Comparison of ENCODE assay signal across 15 cellular contexts in the genomic region with DNA sequence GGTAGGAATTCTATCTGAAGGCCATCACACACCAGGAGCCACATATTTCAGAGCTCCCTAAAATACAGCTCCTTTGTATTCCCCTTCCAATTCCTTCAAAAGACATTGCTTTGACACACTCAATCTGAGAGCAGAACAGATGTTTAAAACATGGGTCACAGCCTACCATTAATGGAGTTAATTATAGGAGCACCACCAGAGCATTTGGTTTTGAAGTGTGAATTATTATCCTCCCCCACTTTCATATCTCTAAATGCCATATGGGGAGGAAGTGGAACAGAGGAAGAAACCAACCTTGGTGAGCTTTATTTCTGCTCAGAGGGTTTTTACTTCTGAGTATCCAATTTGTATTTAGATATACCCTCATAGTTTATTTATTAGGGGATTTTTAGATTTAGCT. TPM values are rescaled to one million over a fixed set of nuclear protein-coding genes. Genes with fewer than 3 reads are reported as not detected.
DNase-seq lines count a peak whose midpoint lies in the region; ATAC-seq lines count a peak whose summit lies in the region.
"Had no signal": no experiment of that assay in that cellular context is flagged by ENCODE, and none has a peak within 500 bp of the region (broad histone marks: within the 10 kb centered on the region; RNA-seq: fewer than 3 reads in every experiment).

No MANE protein-coding gene starts in this region.

- no peak overlapping the region for H3K4me3 Mint-ChIP-seq in activated T-cell treated with anti-CD3 and anti-CD28 coated beads, Interleukin-2, amount 50 U/mL, for 24 hours
- H3K4me3 Mint-ChIP-seq: activated naive CD4-positive, alpha-beta T cell treated with anti-CD3 and anti-CD28 coated beads, Interleukin-2, amount 10 ng/mL, durations not matched to agents 7 days and 5 days; nephron progenitor cell; stimulated activated effector memory CD8-positive, alpha-beta T cell treated with anti-CD3 and anti-CD28 coated beads, Interleukin-12 subunit alpha, Interleukin-12 subunit beta, amount 100 ng/mL, for 72 hours had no signal

- DNase-seq in NCI-H69 (lab: John Stamatoyannopoulos, UW) (peak; percentile 97), SW480 (ENCODE audit: low spot score) (no peak), A172 (ENCODE audit: low spot score) (no peak)
- no peak for DNase-seq in activated T-cell treated with anti-CD3 and anti-CD28 coated beads, Interleukin-2, amount 50 U/mL, for 24 hours
- no peak for DNase-seq in stimulated activated CD4-positive, alpha-beta T cell treated with anti-CD3 and anti-CD28 coated beads, Interleukin-4, amount 100 ng/mL, for 4 hours
- DNase-seq: activated CD4-positive, alpha-beta T cell treated with anti-CD3 and anti-CD28 coated beads, Interleukin-2, amount 50 U/mL, for 1 hour; activated naive CD4-positive, alpha-beta T cell treated with anti-CD3 and anti-CD28 coated beads, Interleukin-2, amount 10 ng/mL, durations not matched to agents 7 days and 5 days; nephron progenitor cell; SK-N-SH; spleen had no signal

- no peaks in the 10 kb centered on the region for H3K9me3 Mint-ChIP-seq in activated T-cell treated with anti-CD3 and anti-CD28 coated beads, Interleukin-2, amount 50 U/mL, for 24 hours
- H3K9me3 Mint-ChIP-seq: activated naive CD4-positive, alpha-beta T cell treated with anti-CD3 and anti-CD28 coated beads, Interleukin-2, amount 10 ng/mL, durations not matched to agents 7 days and 5 days; nephron progenitor cell; stimulated activated effector memory CD8-positive, alpha-beta T cell treated with anti-CD3 and anti-CD28 coated beads, Interleukin-12 subunit alpha, Interleukin-12 subunit beta, amount 100 ng/mL, for 72 hours had no signal

- ATAC-seq in GM18498 (IDR thresholded peaks at IDR 0.05; ENCODE audit: unreplicated experiment) (peak; percentile 56), GM21367 (IDR thresholded peaks at IDR 0.05; ENCODE audit: unreplicated experiment) (peak; percentile 61), HG03064 (IDR thresholded peaks at IDR 0.05; ENCODE audit: low read depth, unreplicated experiment) (peak; percentile 62)
- ATAC-seq: HCT116; stimulated activated effector memory CD8-positive, alpha-beta T cell treated with anti-CD3 and anti-CD28 coated beads, Interleukin-12 subunit alpha, Interleukin-12 subunit beta, amount 100 ng/mL, for 72 hours had no signal

- H3K36me3 Mint-ChIP-seq in activated T-cell treated with anti-CD3 and anti-CD28 coated beads, Interleukin-2, amount 50 U/mL, for 24 hours (ENCODE audit: low read depth) = no peaks in the 10 kb centered on the region
- H3K36me3 Mint-ChIP-seq: activated naive CD4-positive, alpha-beta T cell treated with anti-CD3 and anti-CD28 coated beads, Interleukin-2, amount 10 ng/mL, durations not matched to agents 7 days and 5 days; stimulated activated effector memory CD8-positive, alpha-beta T cell treated with anti-CD3 and anti-CD28 coated beads, Interleukin-12 subunit alpha, Interleukin-12 subunit beta, amount 100 ng/mL, for 72 hours had no signal

- H3K4me1 Mint-ChIP-seq in activated T-cell treated with anti-CD3 and anti-CD28 coated beads, Interleukin-2, amount 50 U/mL, for 24 hours (ENCODE audit: low read depth) = no peaks in the 10 kb centered on the region
- H3K4me1 Mint-ChIP-seq: activated naive CD4-positive, alpha-beta T cell treated with anti-CD3 and anti-CD28 coated beads, Interleukin-2, amount 10 ng/mL, durations not matched to agents 7 days and 5 days; nephron progenitor cell; stimulated activated effector memory CD8-positive, alpha-beta T cell treated with anti-CD3 and anti-CD28 coated beads, Interleukin-12 subunit alpha, Interleukin-12 subunit beta, amount 100 ng/mL, for 72 hours had no signal

- H3K27ac Mint-ChIP-seq in activated T-cell treated with anti-CD3 and anti-CD28 coated beads, Interleukin-2, amount 50 U/mL, for 24 hours = no peak overlapping the region
- H3K27ac Mint-ChIP-seq: activated naive CD4-positive, alpha-beta T cell treated with anti-CD3 and anti-CD28 coated beads, Interleukin-2, amount 10 ng/mL, durations not matched to agents 7 days and 5 days; nephron progenitor cell; stimulated activated effector memory CD8-positive, alpha-beta T cell treated with anti-CD3 and anti-CD28 coated beads, Interleukin-12 subunit alpha, Interleukin-12 subunit beta, amount 100 ng/mL, for 72 hours had no signal

- peaks cover 30% of the 10 kb centered on the region for H3K27me3 Mint-ChIP-seq in activated T-cell treated with anti-CD3 and anti-CD28 coated beads, Interleukin-2, amount 50 U/mL, for 24 hours

RNA-seq across cellular contexts. Expression of gene TNFRSF21, which starts 50.7 kb away (rescaled TPM):
- 10.7 and 11.1 TPM in 2 replicates for total RNA-seq in A172 (2014; rRNA removed; shearing (Covaris generic))
